In the genomic region with DNA sequence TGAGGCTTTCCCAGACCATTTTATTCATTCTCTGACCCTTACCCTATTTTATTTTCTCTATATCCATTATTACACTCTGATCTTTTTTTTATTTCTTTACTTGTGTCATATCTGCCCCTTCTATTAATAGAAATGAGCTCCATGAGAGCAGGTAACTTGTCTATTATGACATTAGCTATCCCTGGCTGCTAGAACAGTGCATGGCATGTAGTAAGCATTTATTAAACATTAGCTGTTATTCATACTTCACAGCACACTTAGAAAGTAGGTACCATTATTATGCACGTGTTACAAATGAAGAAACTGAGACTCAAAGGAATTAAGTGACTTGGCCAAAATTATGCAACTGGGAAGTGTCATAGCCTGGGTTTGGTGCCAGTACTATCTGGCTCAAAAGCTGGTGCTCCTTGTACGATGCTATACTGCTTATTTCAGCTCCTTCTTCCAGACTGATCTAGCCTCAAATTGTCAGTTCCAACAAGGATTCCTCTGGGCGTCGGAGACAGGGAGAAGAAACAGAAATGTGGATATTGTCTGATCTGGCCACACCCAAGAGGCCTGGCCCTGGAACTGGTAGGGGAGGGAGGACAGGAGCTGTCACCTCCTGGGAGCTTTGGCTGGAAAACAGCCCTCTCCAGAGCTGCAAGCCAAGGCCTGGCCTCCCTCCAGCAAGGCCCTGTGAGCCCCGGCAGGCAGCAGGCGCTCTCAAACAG, we compare ENCODE assay signal across 11 cellular contexts. TPM values are rescaled to one million over a fixed set of nuclear protein-coding genes. Genes with fewer than 3 reads are reported as not detected.
A peak's percentile ranks its signal among the peaks of the same experiment; 100 is the strongest.
DNase-seq lines count a peak whose midpoint lies in the region; ATAC-seq and TF ChIP-seq lines count a peak whose summit lies in the region.
"Had no signal": no experiment of that assay in that cellular context is flagged by ENCODE, and none has a peak within 500 bp of the region (broad histone marks: within the 10 kb centered on the region; RNA-seq: fewer than 3 reads in every experiment).

No MANE protein-coding gene starts in this region.

- H3K79me2 ChIP-seq in GM23338 (replicated peaks; ENCODE audit: insufficient read depth) = no peaks in the 10 kb centered on the region

- no peaks in the 10 kb centered on the region for H3K9me3 Mint-ChIP-seq in GM23338
- H3K9me3 Mint-ChIP-seq: CD4-positive, alpha-beta memory T cell had no signal

- TF ChIP-seq POLR2A in adrenal gland (IDR thresholded peaks at IDR 0.05) = no peak

- H3K4me1 ChIP-seq in adrenal gland (replicated peaks in 1 of 2) = no peaks in the 10 kb centered on the region
- H3K4me1 ChIP-seq in GM23338 (ENCODE audit: insufficient read depth) = no peaks in the 10 kb centered on the region

- H3K27me3 Mint-ChIP-seq in GM23338 (ENCODE audit: insufficient read depth, low read depth, poor library complexity) = no peaks in the 10 kb centered on the region
- H3K27me3 Mint-ChIP-seq: CD4-positive, alpha-beta memory T cell had no signal

- H3K4me1 Mint-ChIP-seq in GM23338 = no peaks in the 10 kb centered on the region; the same call in 1 of the 3 replicates
- H3K4me1 Mint-ChIP-seq: CD4-positive, alpha-beta memory T cell had no signal

- TF ChIP-seq CTCF in adrenal gland (IDR thresholded peaks at IDR 0.05) = no peak
- TF ChIP-seq CTCF in GM23338 (conservative IDR thresholded peaks at IDR 0.05; ENCODE audit: low read depth in 2 of 2) = no peak

- intact Hi-C loops in adrenal gland (cut with DNase I) = no loop called here
- intact Hi-C loops in left cardiac atrium (cut with DNase I) = no loop called here
- intact Hi-C loops in sciatic nerve (cut with DNase I) = loop anchor here (10.0 kb wide), 1 partner anchor 266 kb away; no protein-coding TSS in a partner anchor

- 44 to 56% (median 49%) methylated on average over 6 of the region's 6 CpGs for WGBS in adrenal gland, 4 donors

- DNase-seq in G401 (ENCODE audit: low spot score) = peak; percentile 92
- DNase-seq in adrenal gland = peak; percentile 38 to 77 (median 63)
- peak; percentile 75 for DNase-seq in left cardiac atrium
- no peak for DNase-seq in sciatic nerve (ENCODE audit: low spot score)
- no peak for DNase-seq in NOMO-1 treated with DMSO at 0.1 percent for 48 hours (lab: John Stamatoyannopoulos, UW; ENCODE audit: unreplicated experiment)
- DNase-seq in HuH-7.5 (ENCODE audit: low spot score) = no peak
- no peak for DNase-seq in GM23338 (ENCODE audit: low spot score)
- no peak for DNase-seq in dedifferentiated amniotic fluid mesenchymal stem cell (ENCODE audit: extremely low spot score)
- DNase-seq: CD4-positive, alpha-beta memory T cell; stimulated activated CD4-positive, alpha-beta T cell treated with anti-CD3 and anti-CD28 coated beads, Interleukin-4, amount 100 ng/mL, for 4 hours had no signal

- in situ Hi-C loops in G401 (cut with HindIII; ENCODE audit: low sequenced_read_pairs) = no loop called here

- no peak overlapping the region for H3K27ac Mint-ChIP-seq in GM23338
- H3K27ac Mint-ChIP-seq: CD4-positive, alpha-beta memory T cell had no signal

- no peaks in the 10 kb centered on the region for H3K9me2 ChIP-seq in GM23338 (ENCODE audit: insufficient read depth)

- H3K4me3 Mint-ChIP-seq in GM23338 = no peak overlapping the region
- H3K4me3 Mint-ChIP-seq: CD4-positive, alpha-beta memory T cell had no signal

- no peaks in the 10 kb centered on the region for H3K9me3 ChIP-seq in adrenal gland (replicated peaks in 1 of 3)
- H3K9me3 ChIP-seq: neutrophil had no signal

- no peaks in the 10 kb centered on the region for H3K36me3 Mint-ChIP-seq in GM23338 (ENCODE audit: low read depth)
- H3K36me3 Mint-ChIP-seq: CD4-positive, alpha-beta memory T cell had no signal

- H3K27ac ChIP-seq in adrenal gland (no peak overlapping the region), GM23338 (ENCODE audit: low read depth) (no peak overlapping the region)
- H3K27ac ChIP-seq: neutrophil had no signal

- H3K4me3 ChIP-seq in adrenal gland (no peak overlapping the region), GM23338 (no peak overlapping the region)

- no peaks in the 10 kb centered on the region for H3K36me3 ChIP-seq in adrenal gland (replicated peaks in 1 of 2)
- no peaks in the 10 kb centered on the region for H3K36me3 ChIP-seq in GM23338 (ENCODE audit: insufficient read depth)
- H3K36me3 ChIP-seq: neutrophil had no signal

- no peaks in the 10 kb centered on the region for H3F3A ChIP-seq in GM23338 (replicated peaks; ENCODE audit: low read depth)

- H2AFZ ChIP-seq in GM23338 = no peak overlapping the region

- ATAC-seq in left cardiac atrium (peak; percentile 94 to 95), sciatic nerve (peak; percentile 84), GM23338 (no peak)

- no peak overlapping the region for H3K4me2 ChIP-seq in GM23338

- H3K27me3 ChIP-seq in adrenal gland (no peaks in the 10 kb centered on the region), GM23338 (ENCODE audit: insufficient read depth) (no peaks in the 10 kb centered on the region)

- H4K20me1 ChIP-seq in GM23338 (replicated peaks; ENCODE audit: insufficient read depth) = no peaks in the 10 kb centered on the region

TF ChIP-seq in GM23338, 12 proteins besides CTCF, POLR2A, EP300 and RAD21:
- TF ChIP-seq, protein P1, sequence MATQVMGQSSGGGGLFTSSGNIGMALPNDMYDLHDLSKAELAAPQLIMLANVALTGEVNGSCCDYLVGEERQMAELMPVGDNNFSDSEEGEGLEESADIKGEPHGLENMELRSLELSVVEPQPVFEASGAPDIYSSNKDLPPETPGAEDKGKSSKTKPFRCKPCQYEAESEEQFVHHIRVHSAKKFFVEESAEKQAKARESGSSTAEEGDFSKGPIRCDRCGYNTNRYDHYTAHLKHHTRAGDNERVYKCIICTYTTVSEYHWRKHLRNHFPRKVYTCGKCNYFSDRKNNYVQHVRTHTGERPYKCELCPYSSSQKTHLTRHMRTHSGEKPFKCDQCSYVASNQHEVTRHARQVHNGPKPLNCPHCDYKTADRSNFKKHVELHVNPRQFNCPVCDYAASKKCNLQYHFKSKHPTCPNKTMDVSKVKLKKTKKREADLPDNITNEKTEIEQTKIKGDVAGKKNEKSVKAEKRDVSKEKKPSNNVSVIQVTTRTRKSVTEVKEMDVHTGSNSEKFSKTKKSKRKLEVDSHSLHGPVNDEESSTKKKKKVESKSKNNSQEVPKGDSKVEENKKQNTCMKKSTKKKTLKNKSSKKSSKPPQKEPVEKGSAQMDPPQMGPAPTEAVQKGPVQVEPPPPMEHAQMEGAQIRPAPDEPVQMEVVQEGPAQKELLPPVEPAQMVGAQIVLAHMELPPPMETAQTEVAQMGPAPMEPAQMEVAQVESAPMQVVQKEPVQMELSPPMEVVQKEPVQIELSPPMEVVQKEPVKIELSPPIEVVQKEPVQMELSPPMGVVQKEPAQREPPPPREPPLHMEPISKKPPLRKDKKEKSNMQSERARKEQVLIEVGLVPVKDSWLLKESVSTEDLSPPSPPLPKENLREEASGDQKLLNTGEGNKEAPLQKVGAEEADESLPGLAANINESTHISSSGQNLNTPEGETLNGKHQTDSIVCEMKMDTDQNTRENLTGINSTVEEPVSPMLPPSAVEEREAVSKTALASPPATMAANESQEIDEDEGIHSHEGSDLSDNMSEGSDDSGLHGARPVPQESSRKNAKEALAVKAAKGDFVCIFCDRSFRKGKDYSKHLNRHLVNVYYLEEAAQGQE (IDR thresholded peaks at IDR 0.05; ENCODE audit: unreplicated experiment) = no peak
- no peak for TF ChIP-seq POLR2AphosphoS5 (IDR thresholded peaks at IDR 0.05; ENCODE audit: low read depth)
- TF ChIP-seq CREB1 (CRISPR knock-in tag; IDR thresholded peaks at IDR 0.05; ENCODE audit: low read depth) = no peak
- no peak for TF ChIP-seq NANOG (IDR thresholded peaks at IDR 0.05; ENCODE audit: borderline replicate concordance)

RNA-seq across cellular contexts. Expression of gene NIPAL4, which starts 10.8 kb away (rescaled TPM):
- 0.18 and 0.58 TPM in 2 replicates for total RNA-seq in G401 (2014; rRNA removed; shearing (Covaris generic))
- total RNA-seq in adrenal gland = under 1 TPM in 2 of 8 donors, not detected in 6; 0.14 to 0.20 TPM
- under 1 TPM in 2 of 3 donors, not detected in 1; 0.08 to 0.10 TPM for polyA plus RNA-seq in adrenal gland
- 1 to 10 TPM in 1 of 2 donors, under 1 TPM in 1; 0.12 to 1.8 TPM for total RNA-seq in left cardiac atrium
- 0.36 TPM for total RNA-seq in sciatic nerve
- 0.21 and 0.27 TPM in 2 replicates for total RNA-seq in GM23338 (2014; rRNA removed; shearing (Covaris generic))
- polyA plus RNA-seq in GM23338 (2016; fragmentation: Nextera tagmentation; extraction: Ambion mirVana) = 0.10 TPM in 1 of 2 replicates, not detected in the other
- total RNA-seq: CD4-positive, alpha-beta memory T cell had no signal
- polyA plus RNA-seq: CD4-positive, alpha-beta memory T cell had no signal

Comparison
In these comparisons a context has a peak if more than half of its experiments do, and no peak if none do; other contexts are left out.
1. DNase-seq: peak in G401 (single experiment), adrenal gland (7 of 7) and left cardiac atrium (single experiment); none in sciatic nerve (single experiment), NOMO-1 treated with DMSO at 0.1 percent for 48 hours (single experiment), HuH-7.5 (single experiment), GM23338 (single experiment) and dedifferentiated amniotic fluid mesenchymal stem cell (single experiment).